ENCODE assay signal across 8 cellular contexts in genomic region chr9:3507395-3508077, GRCh38. TPM values are rescaled to one million over a fixed set of nuclear protein-coding genes. Genes with fewer than 3 reads are reported as not detected.
A peak's percentile ranks its signal among the peaks of the same experiment; 100 is the strongest.
DNase-seq lines count a peak whose midpoint lies in the region; ATAC-seq and TF ChIP-seq lines count a peak whose summit lies in the region.

No MANE protein-coding gene starts in this region.

- H3K4me3 ChIP-seq in HEK293 (ENCODE audit: low read depth, low read length), result no peak overlapping the region
- no peak overlapping the region for H3K4me3 ChIP-seq in muscle layer of duodenum (ENCODE audit: low read depth in 1 of 2, low read length in 2 of 2)
- H3K4me3 ChIP-seq in aorta (ENCODE audit: low read length in 2 of 2), result no peak overlapping the region

- 83 to 89% methylated on average over 6 of the region's 6 CpGs for WGBS in aorta, 2 donors

- H3K4me1 ChIP-seq in HEK293 (ENCODE audit: control insufficient read depth, insufficient read depth, low read length), result peaks cover 9% of the 10 kb centered on the region
- H3K4me1 ChIP-seq in muscle layer of duodenum (ENCODE audit: control insufficient read depth in 1 of 2, insufficient read depth in 2 of 2, low read length in 2 of 2), result peaks cover 0 to 3% of the 10 kb centered on the region in 2 donors
- H3K4me1 ChIP-seq in aorta (ENCODE audit: control insufficient read depth in 1 of 2, insufficient read depth in 2 of 2, low read length in 2 of 2), result no peaks in the 10 kb centered on the region

- DNase-seq in NCI-H774 (lab: John Stamatoyannopoulos, UW) (peak; percentile 69), NCI-H187 (lab: John Stamatoyannopoulos, UW) (no peak), aorta (no peak), RWPE1 (ENCODE audit: low spot score) (no peak), progenitor cell of endocrine pancreas (ENCODE audit: low spot score, unreplicated experiment) (no peak)

- H3K27ac ChIP-seq in HEK293 (ENCODE audit: extremely low read depth, low read depth, low read length), result peak overlapping the region; percentile 18
- H3K27ac ChIP-seq in muscle layer of duodenum (ENCODE audit: low read length), result peak overlapping the region; percentile 52
- no peak overlapping the region for H3K27ac ChIP-seq in aorta (ENCODE audit: low read depth in 1 of 2, low read length in 2 of 2)
- H3K27ac ChIP-seq in RWPE1, result no peak overlapping the region

- CTCF ChIA-PET in HEK293 (lab: Yijun Ruan, JAX), result interaction anchor here (0.6 to 1.0 kb wide), 3 partner anchors 17 to 178 kb away, joined by 3 read pairs; no protein-coding TSS in a partner anchor
- CTCF ChIA-PET in RWPE1 (lab: Yijun Ruan, JAX), result no interaction called here

- H3K36me3 ChIP-seq in HEK293 (ENCODE audit: control insufficient read depth in 2 of 2, insufficient read depth in 1 of 2, low read length in 2 of 2) (no peaks in the 10 kb centered on the region), muscle layer of duodenum (ENCODE audit: control insufficient read depth in 1 of 2, insufficient read depth in 2 of 2, low read length in 2 of 2) (no peaks in the 10 kb centered on the region), aorta (ENCODE audit: control insufficient read depth in 1 of 2, insufficient read depth in 2 of 2, low read length in 1 of 2) (no peaks in the 10 kb centered on the region)

- peaks cover 7% of the 10 kb centered on the region for H3K36me3 Mint-ChIP-seq in progenitor cell of endocrine pancreas (ENCODE audit: insufficient read depth)

- ATAC-seq in GM18861 (IDR thresholded peaks at IDR 0.05; ENCODE audit: unreplicated experiment), result peak; percentile 45
- ATAC-seq in aorta (ENCODE audit: low FRiP score), result no peak

- no peaks in the 10 kb centered on the region for H3K27me3 ChIP-seq in muscle layer of duodenum (ENCODE audit: low read depth, low read length)
- H3K27me3 ChIP-seq in aorta (ENCODE audit: control insufficient read depth in 1 of 2, insufficient read depth in 2 of 2, low read length in 1 of 2), result no peaks in the 10 kb centered on the region

- H3K9me3 Mint-ChIP-seq in progenitor cell of endocrine pancreas (ENCODE audit: low read depth), result peaks cover 6% of the 10 kb centered on the region

- intact Hi-C loops in aorta (cut with DNase I), result no loop called here

- H3K4me3 Mint-ChIP-seq in progenitor cell of endocrine pancreas (ENCODE audit: low read depth), result no peak overlapping the region

- H3K9me3 ChIP-seq in HEK293 (ENCODE audit: control insufficient read depth, insufficient read depth, low read depth, low read length) (no peaks in the 10 kb centered on the region), muscle layer of duodenum (ENCODE audit: control insufficient read depth in 1 of 2, low read length in 2 of 2) (no peaks in the 10 kb centered on the region), aorta (ENCODE audit: control insufficient read depth, low read length) (no peaks in the 10 kb centered on the region)

- POLR2A ChIA-PET in HEK293 (lab: Yijun Ruan, JAX), result interaction anchor here (1.0 to 3.2 kb wide), 2 partner anchors 11 to 19 kb away, joined by 3 to 33 read pairs; partner anchors contain the start of gene RFX3
- POLR2A ChIA-PET in RWPE1 (lab: Yijun Ruan, JAX; ENCODE audit: low non-redundant PET), result no interaction called here

- H3K27ac Mint-ChIP-seq in progenitor cell of endocrine pancreas, result no peak overlapping the region

- peaks cover 13% of the 10 kb centered on the region for H3K4me1 Mint-ChIP-seq in progenitor cell of endocrine pancreas (ENCODE audit: low read depth)

- H3K27me3 Mint-ChIP-seq in progenitor cell of endocrine pancreas, result no peaks in the 10 kb centered on the region

- no peak for TF ChIP-seq CTCF in HEK293 (tag by site-specific recombination; IDR thresholded peaks at IDR 0.05)
- no peak for TF ChIP-seq CTCF in RWPE1 (conservative IDR thresholded peaks at IDR 0.05; ENCODE audit: low read depth)
- TF ChIP-seq CTCF in progenitor cell of endocrine pancreas (IDR thresholded peaks at IDR 0.05; ENCODE audit: unreplicated experiment), result no peak

TF ChIP-seq in HEK293, 187 proteins besides CTCF, POLR2A, EP300 and RAD21:
- TF ChIP-seq ZNF10 (tag by site-specific recombination; IDR thresholded peaks at IDR 0.05), result no peak
- no peak for TF ChIP-seq MYNN (tag by site-specific recombination; IDR thresholded peaks at IDR 0.05; ENCODE audit: borderline replicate concordance)
- TF ChIP-seq GLI4 (tag by site-specific recombination; IDR thresholded peaks at IDR 0.05), result no peak
- no peak for TF ChIP-seq ZBTB17 (tag by site-specific recombination; IDR thresholded peaks at IDR 0.05)
TF ChIP-seq in HEK293: peak in this region for 0.

RNA-seq across cellular contexts. Expression of gene RFX3, which starts 18.3 kb away (rescaled TPM):
- total RNA-seq in aorta (10 to 100 TPM; 10.5 to 22.4 TPM), progenitor cell of endocrine pancreas (53.9 and 57.2 TPM in 2 replicates)
- 1 to 10 TPM in 1 of 2 donors, under 1 TPM in 1; 0.38 to 1.3 TPM for polyA plus RNA-seq in aorta

Comparison
In these comparisons a context has a peak if more than half of its experiments do, and no peak if none do; other contexts are left out.
1. H3K27ac ChIP-seq: peak in HEK293 (single experiment) and muscle layer of duodenum (single experiment); none in aorta (0 of 2) and RWPE1 (single experiment).